20 cellular contexts compared by ENCODE assay signal in genomic region chr1:40838045-40838979, GRCh38.
"Had no signal": no experiment of that assay in that cellular context is flagged by ENCODE, and none has a peak within 500 bp of the region (broad histone marks: within the 10 kb centered on the region; RNA-seq: fewer than 3 reads in every experiment).

No MANE protein-coding gene starts in this region.

- H3K27me3 ChIP-seq: right lobe of liver had no signal

- H3K27ac Mint-ChIP-seq: activated naive CD8-positive, alpha-beta T cell treated with anti-CD3 and anti-CD28 coated beads for 36 hours; activated T-cell treated with anti-CD3 and anti-CD28 coated beads, Interleukin-2, amount 50 U/mL, for 72 hours; natural killer cell; T-helper 1 cell treated with Interleukin-12 subunit alpha and Interleukin-12 subunit beta and Interleukin-4 antibody, amounts not matched to agents 30 μg/mL and 1 μg/mL, for 36 hours had no signal

- DNase-seq: activated CD4-positive, alpha-beta T cell treated with anti-CD3 and anti-CD28 coated beads, Interleukin-2, amount 10 ng/mL, durations not matched to agents 24 days and 14 days; activated CD4-positive, CD25-positive, alpha-beta regulatory T cell; activated CD8-positive, alpha-beta memory T cell treated with anti-CD3 and anti-CD28 coated beads, Interleukin-2, amount 50 U/mL, for 48 hours; activated CD8-positive, alpha-beta T cell treated with anti-CD3 and anti-CD28 coated beads, Interleukin-2, amount 10 ng/mL, durations not matched to agents 7 days and 5 days; activated gamma-delta T cell; activated naive CD8-positive, alpha-beta T cell treated with anti-CD3 and anti-CD28 coated beads for 36 hours; activated T-cell treated with anti-CD3 and anti-CD28 coated beads, Interleukin-2, amount 50 U/mL, for 72 hours; amygdala; effector memory CD4-positive, alpha-beta T cell; foreskin melanocyte; head of caudate nucleus; mesenchymal stem cell; natural killer cell; psoas muscle; right lobe of liver had no signal

- H3K27me3 Mint-ChIP-seq: activated naive CD8-positive, alpha-beta T cell treated with anti-CD3 and anti-CD28 coated beads for 36 hours; central memory CD8-positive, alpha-beta T cell had no signal

- H3K9me3 Mint-ChIP-seq: central memory CD8-positive, alpha-beta T cell; natural killer cell had no signal

- H3K36me3 ChIP-seq: left lung, right lobe of liver had no signal

- ATAC-seq: activated CD8-positive, alpha-beta T cell treated with anti-CD3 and anti-CD28 coated beads, Interleukin-2, amount 10 ng/mL, durations not matched to agents 7 days and 5 days; activated T-cell treated with anti-CD3 and anti-CD28 coated beads, Interleukin-2, amount 50 U/mL, for 72 hours; natural killer cell had no signal

- H3K27ac ChIP-seq: left lung, psoas muscle, right lobe of liver had no signal

- H3K4me3 Mint-ChIP-seq: activated CD4-positive, alpha-beta T cell treated with anti-CD3 and anti-CD28 coated beads, Interleukin-2, amount 10 ng/mL, durations not matched to agents 24 days and 14 days; activated CD8-positive, alpha-beta T cell treated with anti-CD3 and anti-CD28 coated beads, Interleukin-2, amount 10 ng/mL, durations not matched to agents 7 days and 5 days; activated naive CD8-positive, alpha-beta T cell treated with anti-CD3 and anti-CD28 coated beads for 36 hours; activated T-cell treated with anti-CD3 and anti-CD28 coated beads, Interleukin-2, amount 50 U/mL, for 72 hours; brain; central memory CD8-positive, alpha-beta T cell; natural killer cell; T-helper 1 cell treated with Interleukin-12 subunit alpha and Interleukin-12 subunit beta and Interleukin-4 antibody, amounts not matched to agents 30 μg/mL and 1 μg/mL, for 36 hours had no signal

- H3K4me1 ChIP-seq: left lung, psoas muscle, right lobe of liver had no signal

- H3K4me3 ChIP-seq: left lung, psoas muscle, right lobe of liver had no signal

- FAIRE-seq: islet of Langerhans had no signal

- H3K9me3 ChIP-seq: left lung, right lobe of liver had no signal

- H3K4me1 Mint-ChIP-seq: brain had no signal
